Comparison of ENCODE assay signal across 8 cellular contexts in genomic region chr1:200351826-200352549, GRCh38. TPM values are rescaled to one million over a fixed set of nuclear protein-coding genes. Genes with fewer than 3 reads are reported as not detected.
A peak's percentile ranks its signal among the peaks of the same experiment; 100 is the strongest.
DNase-seq lines count a peak whose midpoint lies in the region; ATAC-seq, FAIRE-seq and TF ChIP-seq lines count a peak whose summit lies in the region.

No MANE protein-coding gene starts in this region.

- H3K27ac Mint-ChIP-seq in astrocyte (ENCODE audit: unreplicated experiment) (peak overlapping the region; percentile 91), naive B cell (peak overlapping the region in 5 of 6 donors; percentile 27 to 78 (median 56))

- no peaks in the 10 kb centered on the region for H3K27me3 ChIP-seq in astrocyte (ENCODE audit: insufficient read depth, low read length)
- no peaks in the 10 kb centered on the region for H3K27me3 ChIP-seq in adrenal gland

- H3K4me3 ChIP-seq in astrocyte (ENCODE audit: insufficient read depth, low read depth, low read length): peak overlapping the region; percentile 14
- peak overlapping the region in 1 of 4 donors; percentile 39 for H3K4me3 ChIP-seq in adrenal gland

- no peaks in the 10 kb centered on the region for H3K79me2 ChIP-seq in astrocyte (ENCODE audit: insufficient read depth, low read length)

- CTCF ChIA-PET in HEK293T (lab: Yijun Ruan, JAX): no interaction called here

- H2AFZ ChIP-seq in astrocyte (ENCODE audit: low read depth, low read length): peak overlapping the region; percentile 22

- peak; percentile 14 for TF ChIP-seq CTCF in astrocyte (IDR thresholded peaks at IDR 0.05; ENCODE audit: insufficient read depth, low read depth, low read length)
- TF ChIP-seq CTCF in adrenal gland (IDR thresholded peaks at IDR 0.05): no peak

- TF ChIP-seq POLR2A in adrenal gland (IDR thresholded peaks at IDR 0.05): no peak

- POLR2A ChIA-PET in HEK293T (lab: Yijun Ruan, JAX): no interaction called here

- H3K9ac ChIP-seq in astrocyte (ENCODE audit: low read length): peak overlapping the region; percentile 74

- H3K4me1 Mint-ChIP-seq in astrocyte (ENCODE audit: low read depth, unreplicated experiment) (peaks cover 23% of the 10 kb centered on the region), naive B cell (peaks cover 15 to 32% (median 20%) of the 10 kb centered on the region in 3 donors)

- ATAC-seq in naive B cell (ENCODE audit: low read depth in 2 of 2): peak; percentile 67 to 69

- no peaks in the 10 kb centered on the region for H3K36me3 Mint-ChIP-seq in astrocyte (ENCODE audit: low read depth, unreplicated experiment)
- H3K36me3 Mint-ChIP-seq in naive B cell: no peaks in the 10 kb centered on the region

- 37 to 56% (median 41%) methylated on average over 4 of the region's 4 CpGs for WGBS in adrenal gland, 4 donors

- H4K20me1 ChIP-seq in astrocyte (ENCODE audit: insufficient read depth, low read length): no peaks in the 10 kb centered on the region

- H3K4me3 Mint-ChIP-seq in astrocyte (ENCODE audit: unreplicated experiment) (no peak overlapping the region), naive B cell (peak overlapping the region in 7 of 8 donors; percentile 26 to 80 (median 60))

- intact Hi-C loops in adrenal gland (cut with DNase I): no loop called here

- H3K27ac ChIP-seq in KOPT-K1 (ENCODE audit: low read depth, low read length, poor library complexity, severe bottlenecking): peak overlapping the region; percentile 70
- H3K27ac ChIP-seq in astrocyte (ENCODE audit: low read depth, low read length): peak overlapping the region; percentile 93
- H3K27ac ChIP-seq in adrenal gland: no peak overlapping the region

- H3K9me3 ChIP-seq in KOPT-K1 (ENCODE audit: insufficient read depth, low read length, poor library complexity, severe bottlenecking): no peaks in the 10 kb centered on the region
- H3K9me3 ChIP-seq in astrocyte (ENCODE audit: insufficient read depth, low read depth, low read length): no peaks in the 10 kb centered on the region
- H3K9me3 ChIP-seq in adrenal gland (replicated peaks in 1 of 3): no peaks in the 10 kb centered on the region

- peaks cover 16% of the 10 kb centered on the region for H3K4me1 ChIP-seq in astrocyte (ENCODE audit: insufficient read depth, low read length)
- H3K4me1 ChIP-seq in adrenal gland (replicated peaks in 1 of 2): peaks cover 0 to 5% of the 10 kb centered on the region in 2 donors

- H3K36me3 ChIP-seq in KOPT-K1 (ENCODE audit: insufficient read depth, low read length) (no peaks in the 10 kb centered on the region), astrocyte (ENCODE audit: insufficient read depth, low read length) (no peaks in the 10 kb centered on the region), adrenal gland (replicated peaks in 1 of 2) (no peaks in the 10 kb centered on the region)

- peak; percentile 82 for DNase-seq in AG20443 (ENCODE audit: low spot score)
- peak; percentile 20 for DNase-seq in GM19240 (ENCODE audit: insufficient read length, low spot score)
- peak; percentile 99 for DNase-seq in astrocyte (ENCODE audit: low read depth)
- peak; percentile 14 for DNase-seq in naive B cell
- no peak for DNase-seq in HEK293T (ENCODE audit: extremely low spot score)
- no peak for DNase-seq in NK-92 (lab: John Stamatoyannopoulos, UW; ENCODE audit: unreplicated experiment)
- DNase-seq in adrenal gland: no peak

- H3K4me2 ChIP-seq in astrocyte (ENCODE audit: low read length): peak overlapping the region; percentile 81

- H3K9me3 Mint-ChIP-seq in astrocyte (ENCODE audit: unreplicated experiment) (no peaks in the 10 kb centered on the region), naive B cell (no peaks in the 10 kb centered on the region)

- H3K27me3 Mint-ChIP-seq in astrocyte (ENCODE audit: low read depth, unreplicated experiment): no peaks in the 10 kb centered on the region
- H3K27me3 Mint-ChIP-seq in naive B cell: no peaks in the 10 kb centered on the region

- peak; percentile 95 for FAIRE-seq in astrocyte (lab: Jason Lieb, UNC)

TF ChIP-seq in HEK293T, 16 proteins besides CTCF, POLR2A, EP300 and RAD21:
- TF ChIP-seq ZNF384 (IDR thresholded peaks at IDR 0.05) (no peak), FOXK2 (IDR thresholded peaks at IDR 0.05) (no peak), ARNT (IDR thresholded peaks at IDR 0.05) (no peak), CTBP1 (IDR thresholded peaks at IDR 0.05; ENCODE audit: borderline replicate concordance) (no peak)

RNA-seq across cellular contexts. Expression of gene ZNF281, which starts 57.8 kb away (rescaled TPM):
- total RNA-seq in astrocyte: 36.2 and 39.3 TPM in 2 replicates
- polyA plus RNA-seq in naive B cell (ENCODE audit: low read depth in 6 of 6): 10 to 100 TPM; 36.0 to 45.9 (median 39.9) TPM
- total RNA-seq in adrenal gland: 1 to 10 TPM; 5.4 to 9.7 (median 8.7) TPM
- polyA plus RNA-seq in adrenal gland: 1 to 10 TPM; 2.2 to 7.7 (median 3.5) TPM

Comparison
In these comparisons a context has a peak if more than half of its experiments do, and no peak if none do; other contexts are left out.
1. DNase-seq: peak in AG20443 (single experiment), GM19240 (single experiment), astrocyte (single experiment) and naive B cell (single experiment); none in HEK293T (single experiment), NK-92 (single experiment) and adrenal gland (0 of 7).
2. H3K27ac ChIP-seq: peak in KOPT-K1 (single experiment) and astrocyte (single experiment); none in adrenal gland (0 of 5).